Comparison of ENCODE assay signal across 8 cellular contexts in the genomic region with DNA sequence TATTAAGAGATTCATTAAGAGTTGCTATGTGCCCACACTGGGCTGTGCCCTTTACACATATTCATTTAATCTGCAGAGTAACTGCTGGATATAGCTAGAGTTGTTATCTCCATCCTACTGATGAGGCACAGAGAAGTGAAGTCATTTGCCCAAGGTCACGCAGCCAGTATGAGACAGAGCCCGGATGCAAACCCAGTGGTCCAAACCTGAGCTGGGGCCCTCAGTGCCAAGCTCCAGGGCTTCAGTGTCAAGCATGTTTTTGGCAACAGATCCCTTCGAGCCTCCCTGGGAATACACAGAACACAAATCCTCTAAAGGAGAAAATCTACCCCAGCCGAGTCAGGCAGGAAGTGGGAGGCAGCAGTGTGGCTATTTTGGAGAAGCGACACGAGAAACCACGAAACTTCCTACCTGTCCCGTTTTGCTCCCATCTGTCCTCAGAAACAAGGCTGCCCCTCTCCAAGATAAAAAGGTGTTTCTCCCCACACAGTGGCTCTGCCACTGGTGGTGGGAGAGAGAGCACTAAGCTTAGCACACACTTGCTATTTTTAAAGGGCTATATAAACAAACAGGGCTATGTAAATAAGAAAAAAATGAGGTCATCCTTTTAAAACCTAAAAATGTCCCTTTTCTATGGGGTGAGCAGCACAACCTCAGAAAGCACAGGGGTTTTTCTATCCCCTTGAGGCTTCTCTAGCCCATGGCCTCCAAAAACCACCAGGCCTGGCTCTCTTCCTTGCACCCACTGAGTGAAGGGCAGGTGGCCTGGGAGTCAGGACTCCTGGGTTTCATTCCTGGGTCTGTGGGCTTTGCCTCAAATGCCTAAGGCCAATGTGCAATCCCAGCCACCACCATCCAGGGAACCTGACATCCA.
DNase-seq lines count a peak whose midpoint lies in the region; ATAC-seq and TF ChIP-seq lines count a peak whose summit lies in the region.

No MANE protein-coding gene starts in this region.

- peak overlapping the region; percentile 34 for H3K27ac Mint-ChIP-seq in activated CD4-positive, alpha-beta T cell treated with anti-CD3 and anti-CD28 coated beads for 36 hours
- H3K27ac Mint-ChIP-seq in stimulated activated effector memory CD8-positive, alpha-beta T cell treated with anti-CD3 and anti-CD28 coated beads, Interleukin-12 subunit alpha, Interleukin-12 subunit beta, amount 100 ng/mL, for 72 hours, result peak overlapping the region; percentile 84

- no peaks in the 10 kb centered on the region for H3K9me2 ChIP-seq in OCI-LY7 (ENCODE audit: insufficient read depth, low read length)

- H3K9me3 Mint-ChIP-seq in activated CD4-positive, alpha-beta T cell treated with anti-CD3 and anti-CD28 coated beads for 36 hours (ENCODE audit: low read depth), result no peaks in the 10 kb centered on the region
- H3K9me3 Mint-ChIP-seq in stimulated activated effector memory CD8-positive, alpha-beta T cell treated with anti-CD3 and anti-CD28 coated beads, Interleukin-12 subunit alpha, Interleukin-12 subunit beta, amount 100 ng/mL, for 72 hours, result no peaks in the 10 kb centered on the region

- TF ChIP-seq EP300 in suprapubic skin (IDR thresholded peaks at IDR 0.05) (no peak), gastroesophageal sphincter (IDR thresholded peaks at IDR 0.05) (no peak)

- no peak for DNase-seq in activated CD4-positive, alpha-beta T cell treated with anti-CD3 and anti-CD28 coated beads for 36 hours
- DNase-seq in activated CD4-positive, alpha-beta T cell treated with anti-CD3 and anti-CD28 coated beads for 4 hours, result no peak
- DNase-seq in OCI-LY7 (ENCODE audit: low spot score) (no peak), SIG-M5 (lab: John Stamatoyannopoulos, UW) (no peak), suprapubic skin (ENCODE audit: low spot score in 2 of 2) (no peak)
- peak in 1 of 2 donors; percentile 47 for DNase-seq in stimulated activated effector memory CD8-positive, alpha-beta T cell treated with anti-CD3 and anti-CD28 coated beads, Interleukin-12 subunit alpha, Interleukin-12 subunit beta, amount 100 ng/mL, for 72 hours (ENCODE audit: low spot score in 2 of 2)

- TF ChIP-seq POLR2A in suprapubic skin (IDR thresholded peaks at IDR 0.05) (no peak), gastroesophageal sphincter (IDR thresholded peaks at IDR 0.05) (no peak)

- H3K9me3 ChIP-seq in OCI-LY7 (ENCODE audit: low read length) (no peaks in the 10 kb centered on the region), suprapubic skin (no peaks in the 10 kb centered on the region), gastroesophageal sphincter (no peaks in the 10 kb centered on the region)

- peaks cover 14% of the 10 kb centered on the region for H3K4me1 ChIP-seq in OCI-LY7 (ENCODE audit: insufficient read depth, low read length, poor library complexity, severe bottlenecking)
- peaks cover 59% of the 10 kb centered on the region for H3K4me1 ChIP-seq in suprapubic skin
- peaks cover 0 to 36% (median 10%) of the 10 kb centered on the region in 3 donors for H3K4me1 ChIP-seq in gastroesophageal sphincter

- WGBS in suprapubic skin, result 77% methylated on average over 8 of the region's 8 CpGs
- WGBS in gastroesophageal sphincter (ENCODE audit: low coverage in 1 of 2), 2 donors, result 80% methylated on average over 1 of the region's 8 CpGs; no CpG with 5 or more reads in 1 of the 2 donors

- H3K27ac ChIP-seq in OCI-LY7 (ENCODE audit: low read depth, low read length, poor library complexity, severe bottlenecking) (no peak overlapping the region), suprapubic skin (no peak overlapping the region), gastroesophageal sphincter (no peak overlapping the region)

- POLR2A ChIA-PET in activated CD4-positive, alpha-beta T cell treated with anti-CD3 and anti-CD28 coated beads for 36 hours (lab: Charles Lee), result no interaction called here
- POLR2A ChIA-PET in OCI-LY7 (lab: Charles Lee), result no interaction called here

- H3K36me3 ChIP-seq in OCI-LY7 (ENCODE audit: insufficient read depth, low read length) (no peaks in the 10 kb centered on the region), suprapubic skin (no peaks in the 10 kb centered on the region), gastroesophageal sphincter (no peaks in the 10 kb centered on the region)

- H4K20me1 ChIP-seq in OCI-LY7 (ENCODE audit: insufficient read depth, low read length), result no peaks in the 10 kb centered on the region

- no peaks in the 10 kb centered on the region for H3K27me3 Mint-ChIP-seq in activated CD4-positive, alpha-beta T cell treated with anti-CD3 and anti-CD28 coated beads for 36 hours

- TF ChIP-seq CTCF in OCI-LY7 (conservative IDR thresholded peaks at IDR 0.05; ENCODE audit: low read length) (no peak), suprapubic skin (IDR thresholded peaks at IDR 0.05) (no peak), gastroesophageal sphincter (IDR thresholded peaks at IDR 0.05) (no peak)

- H3K36me3 Mint-ChIP-seq in activated CD4-positive, alpha-beta T cell treated with anti-CD3 and anti-CD28 coated beads for 36 hours (ENCODE audit: low read depth), result peaks cover 64% of the 10 kb centered on the region
- H3K36me3 Mint-ChIP-seq in stimulated activated effector memory CD8-positive, alpha-beta T cell treated with anti-CD3 and anti-CD28 coated beads, Interleukin-12 subunit alpha, Interleukin-12 subunit beta, amount 100 ng/mL, for 72 hours, result peaks cover 56% of the 10 kb centered on the region

- CTCF ChIA-PET in activated CD4-positive, alpha-beta T cell treated with anti-CD3 and anti-CD28 coated beads for 36 hours (lab: Charles Lee), result interaction anchor here (0.6 kb wide), 1 partner anchor 96 kb away, joined by 3 read pairs; no protein-coding TSS in a partner anchor
- CTCF ChIA-PET in OCI-LY7 (lab: Charles Lee; ENCODE audit: unreplicated experiment), result no interaction called here

- peak overlapping the region; percentile 37 for H3K4me2 ChIP-seq in OCI-LY7 (ENCODE audit: low read length)

- H3K4me3 ChIP-seq in OCI-LY7 (ENCODE audit: low read depth, low read length, poor library complexity, severe bottlenecking) (no peak overlapping the region), suprapubic skin (no peak overlapping the region), gastroesophageal sphincter (no peak overlapping the region)

- intact Hi-C loops in activated CD4-positive, alpha-beta T cell treated with anti-CD3 and anti-CD28 coated beads for 36 hours (cut with DNase I, micrococcal nuclease), result no loop called here
- intact Hi-C loops in OCI-LY7 (cut with micrococcal nuclease; ENCODE audit: unreplicated experiment), result no loop called here

- H2AFZ ChIP-seq in OCI-LY7 (ENCODE audit: low read length), result peak overlapping the region; percentile 29

- H3K4me3 Mint-ChIP-seq in activated CD4-positive, alpha-beta T cell treated with anti-CD3 and anti-CD28 coated beads for 36 hours, result no peak overlapping the region
- H3K4me3 Mint-ChIP-seq in stimulated activated effector memory CD8-positive, alpha-beta T cell treated with anti-CD3 and anti-CD28 coated beads, Interleukin-12 subunit alpha, Interleukin-12 subunit beta, amount 100 ng/mL, for 72 hours, result peak overlapping the region; percentile 30

- H3K27me3 ChIP-seq in suprapubic skin, result no peaks in the 10 kb centered on the region
- no peaks in the 10 kb centered on the region for H3K27me3 ChIP-seq in gastroesophageal sphincter

- BruUV-seq in OCI-LY7 (replicated peaks; lab: Mats Ljungman, UMichigan), result no TSS peak

- ATAC-seq in activated CD4-positive, alpha-beta T cell treated with anti-CD3 and anti-CD28 coated beads for 36 hours, result no peak
- peak; percentile 79 for ATAC-seq in HG02852 (IDR thresholded peaks at IDR 0.05; ENCODE audit: unreplicated experiment)
- peak; percentile 14 for ATAC-seq in stimulated activated effector memory CD8-positive, alpha-beta T cell treated with anti-CD3 and anti-CD28 coated beads, Interleukin-12 subunit alpha, Interleukin-12 subunit beta, amount 100 ng/mL, for 72 hours
- no peak for ATAC-seq in gastroesophageal sphincter

- no peaks in the 10 kb centered on the region for H3K79me2 ChIP-seq in OCI-LY7 (ENCODE audit: insufficient read depth, low read depth, low read length)

- H3K4me1 Mint-ChIP-seq in activated CD4-positive, alpha-beta T cell treated with anti-CD3 and anti-CD28 coated beads for 36 hours, result peaks cover 58% of the 10 kb centered on the region
- peaks cover 77% of the 10 kb centered on the region for H3K4me1 Mint-ChIP-seq in stimulated activated effector memory CD8-positive, alpha-beta T cell treated with anti-CD3 and anti-CD28 coated beads, Interleukin-12 subunit alpha, Interleukin-12 subunit beta, amount 100 ng/mL, for 72 hours

Comparison
In these comparisons a context has a peak if more than half of its experiments do, and no peak if none do; other contexts are left out.
1. ATAC-seq: peak in HG02852 (single experiment) and stimulated activated effector memory CD8-positive, alpha-beta T cell treated with anti-CD3 and anti-CD28 coated beads, Interleukin-12 subunit alpha, Interleukin-12 subunit beta, amount 100 ng/mL, for 72 hours (single experiment); none in activated CD4-positive, alpha-beta T cell treated with anti-CD3 and anti-CD28 coated beads for 36 hours (single experiment) and gastroesophageal sphincter (single experiment).